ENCODE assay signal across 24 cellular contexts in the genomic region with DNA sequence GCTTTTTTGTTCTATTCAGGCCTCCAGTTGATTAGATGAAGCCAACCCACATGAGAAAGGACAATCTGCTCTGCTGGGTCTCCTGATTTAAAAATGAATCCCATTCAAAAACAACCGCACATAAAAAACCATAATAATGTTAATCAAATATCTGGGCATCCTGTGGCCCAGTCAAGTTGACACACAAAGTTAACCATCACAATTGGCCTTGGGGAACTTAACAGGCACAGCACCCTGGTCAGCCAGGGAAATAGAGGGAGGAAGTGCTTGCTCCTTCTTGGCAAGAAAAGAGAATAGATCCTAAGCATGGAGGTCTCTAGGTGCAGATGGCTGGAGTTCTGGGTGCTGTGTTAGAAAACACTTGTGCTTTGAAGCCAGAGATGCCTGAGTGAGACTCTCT.
"Had no signal": no experiment of that assay in that cellular context is flagged by ENCODE, and none has a peak within 500 bp of the region (broad histone marks: within the 10 kb centered on the region; RNA-seq: fewer than 3 reads in every experiment).

No MANE protein-coding gene starts in this region.

- H3K4me1 Mint-ChIP-seq: mesothelial cell of epicardium; naive B cell; stimulated activated naive B cell treated with anti-CD40 and anti-IgM and Interleukin-4, amounts not matched to agents 10 μg/mL and 1 μg/mL and 100 μg/mL, for 72 hours had no signal

- H3K4me3 ChIP-seq: left ventricle myocardium inferior, lung, pancreas, prostate gland, skin epidermis, stomach, testis, thyroid gland, upper lobe of right lung had no signal

- DNase-seq: hypothalamus; kidney; left ventricle myocardium inferior; naive B cell; nucleus accumbens; pancreas; retina; right cardiac atrium; stimulated activated CD4-positive, alpha-beta T cell treated with anti-CD3 and anti-CD28 coated beads, Interleukin-12 subunit alpha, Interleukin-12 subunit beta, amount 100 ng/mL, for 4 hours; stimulated activated CD4-positive, alpha-beta T cell treated with anti-CD3 and anti-CD28 coated beads, Interleukin-2, amount 100 ng/mL, for 24 hours; stimulated activated CD4-positive, alpha-beta T cell treated with anti-CD3 and anti-CD28 coated beads, Interleukin-4, amount 100 ng/mL, for 1 hour; stimulated activated naive B cell treated with anti-CD40 and anti-IgM and Interleukin-4, amounts not matched to agents 10 μg/mL and 1 μg/mL and 100 μg/mL, for 72 hours; stimulated activated naive CD8-positive, alpha-beta T cell treated with anti-CD3 and anti-CD28 coated beads, Interleukin-15, Interleukin-2, amounts not matched to agents 100 U/mL and 50 U/mL, for 24 hours; stomach; testis; thyroid gland; upper lobe of right lung had no signal

- H3K9me3 ChIP-seq: pancreas, prostate gland, testis, thyroid gland, upper lobe of right lung had no signal

- ATAC-seq: pancreas; right cardiac atrium; stimulated activated naive B cell treated with anti-CD40 and anti-IgM and Interleukin-4, amounts not matched to agents 10 μg/mL and 1 μg/mL and 100 μg/mL, for 72 hours; stimulated activated naive CD8-positive, alpha-beta T cell treated with anti-CD3 and anti-CD28 coated beads, Interleukin-15, Interleukin-2, amounts not matched to agents 100 U/mL and 50 U/mL, for 24 hours had no signal

- H3K27me3 ChIP-seq: pancreas, testis, thyroid gland, upper lobe of right lung had no signal

- H3K4me1 ChIP-seq: left ventricle myocardium inferior, pancreas, prostate gland, thyroid gland, upper lobe of right lung had no signal

- H3K4me3 Mint-ChIP-seq: mesothelial cell of epicardium; naive B cell; nephron; neural crest cell; stimulated activated naive B cell treated with anti-CD40 and anti-IgM and Interleukin-4, amounts not matched to agents 10 μg/mL and 1 μg/mL and 100 μg/mL, for 72 hours had no signal

- H3K9me3 Mint-ChIP-seq: immature natural killer cell; neural crest cell; stimulated activated naive B cell treated with anti-CD40 and anti-IgM and Interleukin-4, amounts not matched to agents 10 μg/mL and 1 μg/mL and 100 μg/mL, for 72 hours had no signal

- H3K27ac ChIP-seq: left ventricle myocardium inferior, pancreas, prostate gland, stomach, thyroid gland, upper lobe of right lung had no signal

- H3K36me3 ChIP-seq: left ventricle myocardium inferior, pancreas, prostate gland, stomach, thyroid gland, upper lobe of right lung had no signal

- H3K36me3 Mint-ChIP-seq: immature natural killer cell; mesothelial cell of epicardium; naive B cell; stimulated activated naive B cell treated with anti-CD40 and anti-IgM and Interleukin-4, amounts not matched to agents 10 μg/mL and 1 μg/mL and 100 μg/mL, for 72 hours had no signal

- H3K27ac Mint-ChIP-seq: immature natural killer cell; mesothelial cell of epicardium; naive B cell; nephron; stimulated activated naive B cell treated with anti-CD40 and anti-IgM and Interleukin-4, amounts not matched to agents 10 μg/mL and 1 μg/mL and 100 μg/mL, for 72 hours had no signal
